12 cellular contexts compared by ENCODE assay signal in the genomic region with DNA sequence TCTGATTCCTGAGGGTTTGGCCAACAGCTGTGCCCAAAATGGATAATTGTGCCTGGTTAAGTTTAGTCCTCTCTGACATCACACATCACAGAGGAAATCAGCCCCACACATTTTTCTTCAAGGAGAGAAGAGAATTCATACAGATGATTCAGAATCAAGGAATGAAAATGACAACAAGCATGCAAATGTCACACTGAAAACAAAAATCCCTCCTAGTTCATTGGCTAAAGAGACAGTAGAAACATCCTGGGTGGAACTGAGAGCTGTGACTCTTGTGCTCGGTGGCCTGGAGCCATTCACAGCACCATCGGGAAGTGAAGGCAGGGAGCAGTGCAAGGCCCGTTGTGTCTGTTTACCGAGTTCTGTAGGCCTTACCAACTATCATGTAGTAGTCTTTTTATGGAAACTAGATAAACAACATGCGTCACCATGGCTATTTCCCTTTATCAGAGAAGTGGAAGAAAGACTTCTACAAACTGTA.
DNase-seq lines count a peak whose midpoint lies in the region; ATAC-seq and TF ChIP-seq lines count a peak whose summit lies in the region.
"Had no signal": no experiment of that assay in that cellular context is flagged by ENCODE, and none has a peak within 500 bp of the region (broad histone marks: within the 10 kb centered on the region; RNA-seq: fewer than 3 reads in every experiment).

No MANE protein-coding gene starts in this region.

- H3K56ac ChIP-seq in IMR-90 (ENCODE audit: extremely low read depth, insufficient read depth, low read length), result no peak overlapping the region
- H3K56ac ChIP-seq in H9 (ENCODE audit: insufficient read length, low read depth, low read length), result no peak overlapping the region

- no peaks in the 10 kb centered on the region for H3K9me1 ChIP-seq in IMR-90 (ENCODE audit: insufficient read depth, low read length)

- H3K36me3 Mint-ChIP-seq in H9 (ENCODE audit: insufficient read depth in 1 of 3, low read depth in 3 of 3), result no peaks in the 10 kb centered on the region

- dilution Hi-C loops in IMR-90 (cut with HindIII; ENCODE audit: low sequenced_read_pairs, unreplicated experiment), result no loop called here

- no peak overlapping the region for H3K4me3 ChIP-seq in IMR-90 (ENCODE audit: insufficient read depth, low read depth, low read length)
- H3K4me3 ChIP-seq: uterus had no signal

- POLR2A ChIA-PET in IMR-90 (lab: Charles Lee; ENCODE audit: unreplicated experiment), result interaction anchor here (0.6 kb wide), 1 partner anchor 33 kb away, joined by 4 read pairs; no protein-coding TSS in a partner anchor

- TF ChIP-seq RAD21 in IMR-90 (IDR thresholded peaks at IDR 0.05; ENCODE audit: low read length), result no peak

- H3K79me2 ChIP-seq in H9 (ENCODE audit: insufficient read depth, low read length), result no peaks in the 10 kb centered on the region

- intact Hi-C loops in IMR-90 (cut with micrococcal nuclease), result no loop called here
- intact Hi-C loops in left colon (cut with DNase I, micrococcal nuclease), result no loop called here

- H4K20me1 ChIP-seq in IMR-90 (ENCODE audit: insufficient read depth, low read length), result no peaks in the 10 kb centered on the region
- H4K20me1 ChIP-seq in H9 (ENCODE audit: control insufficient read depth, insufficient read depth, insufficient read length), result no peaks in the 10 kb centered on the region

- H2AFZ ChIP-seq in IMR-90 (replicated peaks; ENCODE audit: low read length, poor library complexity) (peak overlapping the region; percentile 85), H9 (ENCODE audit: low read length) (no peak overlapping the region)

- H3K79me1 ChIP-seq in IMR-90 (ENCODE audit: low read depth in 1 of 2, low read length in 2 of 2), result no peaks in the 10 kb centered on the region
- no peaks in the 10 kb centered on the region for H3K79me1 ChIP-seq in H9 (ENCODE audit: insufficient read depth, low read depth, low read length, poor library complexity, severe bottlenecking)

- peak overlapping the region; percentile 60 for H2BK120ac ChIP-seq in IMR-90 (ENCODE audit: low read depth, low read length)
- no peak overlapping the region for H2BK120ac ChIP-seq in H9 (ENCODE audit: low read depth, low read length, poor library complexity, severe bottlenecking)

- H3K9me3 ChIP-seq in IMR-90 (ENCODE audit: control insufficient read depth, insufficient read depth, low read length), result no peaks in the 10 kb centered on the region
- no peaks in the 10 kb centered on the region for H3K9me3 ChIP-seq in H9 (ENCODE audit: control insufficient read depth, low read depth, low read length)
- H3K9me3 ChIP-seq: uterus had no signal

- H4K8ac ChIP-seq in IMR-90 (ENCODE audit: low read depth in 2 of 2, low read length in 2 of 2), result peak overlapping the region in 1 of 2 experiments; percentile 37; a peak in 2 of 4 replicates
- no peak overlapping the region for H4K8ac ChIP-seq in H9 (replicated peaks; ENCODE audit: insufficient read length, low read depth, low read length)

- no peak overlapping the region for H3T11ph ChIP-seq in H9 (ENCODE audit: low read length)

- CTCF ChIA-PET in IMR-90 (lab: Yijun Ruan, JAX), result no interaction called here

- H3K27ac Mint-ChIP-seq in H9, result no peak overlapping the region
- H3K27ac Mint-ChIP-seq: B cell had no signal

- H3K23me2 ChIP-seq in H9 (ENCODE audit: insufficient read length, low read depth, low read length, poor library complexity, severe bottlenecking), result no peaks in the 10 kb centered on the region

- no peaks in the 10 kb centered on the region for H3K27me3 Mint-ChIP-seq in H9 (ENCODE audit: low read depth)

- no peak overlapping the region for H3K9ac ChIP-seq in IMR-90 (ENCODE audit: low read depth, low read length)
- H3K9ac ChIP-seq in H9 (ENCODE audit: extremely low read depth, insufficient read length, low read length), result no peak overlapping the region

- in situ Hi-C loops in IMR-90 (cut with MboI; ENCODE audit: low sequenced_read_pairs), result no loop called here

- DNase-seq in A172 (ENCODE audit: low spot score), result peak; percentile 74
- DNase-seq in IMR-90, result peak; percentile 55
- peak; percentile 13 for DNase-seq in brain pericyte (ENCODE audit: low read depth, low spot score)
- DNase-seq in left colon, result peak; percentile 38 to 52
- DNase-seq in activated effector memory CD4-positive, alpha-beta T cell treated with anti-CD3 and anti-CD28 coated beads, Interleukin-2, amount 50 U/mL, for 16 hours, result no peak
- DNase-seq in H9, result no peak
- no peak for DNase-seq in iPS-NIHi7 (ENCODE audit: extremely low spot score)
- no peak for DNase-seq in GM20000 (ENCODE audit: low spot score)
- DNase-seq: activated naive CD4-positive, alpha-beta T cell treated with Interleukin-2 at 50 U/mL for 16 hours; stimulated activated CD4-positive, alpha-beta T cell treated with anti-CD3 and anti-CD28 coated beads, Interleukin-4, amount 100 ng/mL, for 1 hour; uterus had no signal

- TF ChIP-seq CTCF in IMR-90 (conservative IDR thresholded peaks at IDR 0.05; ENCODE audit: low read depth, low read length), result no peak
- TF ChIP-seq CTCF in H9 (conservative IDR thresholded peaks at IDR 0.05), result no peak
- no peak for TF ChIP-seq CTCF in GM20000 (IDR thresholded peaks at IDR 0.05; ENCODE audit: extremely low read depth, missing control alignments)

- no CpG with 5 or more reads among the region's 5 CpGs for WGBS in IMR-90 (ENCODE audit: extremely low coverage in 2 of 2, insufficient read length in 1 of 2), 2 experiments
- WGBS in H9 (ENCODE audit: extremely low coverage, insufficient read length, low lambda C conversion rate), result no CpG with 5 or more reads among the region's 5 CpGs

- H3K27ac ChIP-seq in IMR-90 (ENCODE audit: insufficient read depth, low read length) (peak overlapping the region; percentile 40; the same call in 1 of the 2 replicates), H9 (ENCODE audit: insufficient read length, low read depth, low read length) (no peak overlapping the region)
- H3K27ac ChIP-seq: uterus had no signal

- no peaks in the 10 kb centered on the region; a peak in 1 of 5 replicates for H3K9me3 Mint-ChIP-seq in H9

- H2AK5ac ChIP-seq in IMR-90 (ENCODE audit: low read depth, low read length) (no peak overlapping the region; the same call in 1 of the 2 replicates), H9 (ENCODE audit: insufficient read length, low read length) (no peak overlapping the region)

- H3K4me3 Mint-ChIP-seq in H9, result no peak overlapping the region
- H3K4me3 Mint-ChIP-seq: B cell had no signal

- H2BK20ac ChIP-seq in IMR-90 (ENCODE audit: low read depth, low read length), result peak overlapping the region; percentile 81; the same call in 1 of the 2 replicates
- no peak overlapping the region for H2BK20ac ChIP-seq in H9 (ENCODE audit: low read depth, low read length, poor library complexity, severe bottlenecking)

- BruUV-seq in IMR-90 (replicated peaks; lab: Mats Ljungman, UMichigan), result no TSS peak

- H2BK12ac ChIP-seq in H9 (ENCODE audit: insufficient read length, low read depth, low read length), result no peak overlapping the region

- H2AK9ac ChIP-seq in IMR-90 (replicated peaks; ENCODE audit: low read depth, low read length, poor library complexity), result no peak overlapping the region

- H3K4ac ChIP-seq in IMR-90 (ENCODE audit: low read depth, low read length) (peak overlapping the region; percentile 48), H9 (ENCODE audit: low read depth, low read length) (no peak overlapping the region)

- H4K5ac ChIP-seq in IMR-90 (ENCODE audit: low read depth, low read length) (peak overlapping the region; percentile 1; the same call in 1 of the 2 replicates), H9 (ENCODE audit: insufficient read length, low read depth, low read length) (no peak overlapping the region)

- H3K4me1 Mint-ChIP-seq in H9, result no peaks in the 10 kb centered on the region
- H3K4me1 Mint-ChIP-seq: B cell had no signal

- H3K4me2 ChIP-seq in IMR-90 (ENCODE audit: low read depth, low read length) (no peak overlapping the region), H9 (ENCODE audit: insufficient read depth, insufficient read length, low read length) (no peak overlapping the region)

- H3K4me1 ChIP-seq in IMR-90 (ENCODE audit: control insufficient read depth, insufficient read depth, low read length) (peaks cover 4% of the 10 kb centered on the region; the same call in 1 of the 2 replicates), H9 (ENCODE audit: insufficient read depth, low read length) (no peaks in the 10 kb centered on the region)
- H3K4me1 ChIP-seq: uterus had no signal

- peak overlapping the region; percentile 67 for H2BK5ac ChIP-seq in IMR-90 (ENCODE audit: low read depth, low read length, poor library complexity, severe bottlenecking)
- no peak overlapping the region for H2BK5ac ChIP-seq in H9 (ENCODE audit: insufficient read length, low read length)

- no peaks in the 10 kb centered on the region for H3K36me3 ChIP-seq in IMR-90 (ENCODE audit: control insufficient read depth, insufficient read depth, low read length)
- H3K36me3 ChIP-seq: uterus had no signal

- H2BK15ac ChIP-seq in IMR-90 (ENCODE audit: low read depth, low read length) (peak overlapping the region; percentile 36; the same call in 1 of the 3 replicates), H9 (ENCODE audit: low read depth, low read length) (no peak overlapping the region)

- peak; percentile 87 for ATAC-seq in IMR-90 (ENCODE audit: low read depth)
- peak; percentile 72 for ATAC-seq in left colon

- TF ChIP-seq POLR2A in IMR-90 (IDR thresholded peaks at IDR 0.05; ENCODE audit: low read depth, low read length), result no peak

- H3K18ac ChIP-seq in IMR-90 (ENCODE audit: low read depth, low read length) (peak overlapping the region; percentile 17; the same call in 1 of the 2 replicates), H9 (ENCODE audit: insufficient read length, low read depth, low read length) (no peak overlapping the region)

- H3K14ac ChIP-seq in IMR-90 (replicated peaks; ENCODE audit: low read depth, low read length) (0 out of 2 replicates have a peak overlapping the region, but pooled peaks have one; percentile 47), H9 (ENCODE audit: insufficient read depth, low read length) (no peak overlapping the region)

- peak overlapping the region; percentile 30; the same call in 1 of the 2 replicates for H3K23ac ChIP-seq in IMR-90 (ENCODE audit: low read depth, low read length)
- H3K23ac ChIP-seq in H9 (ENCODE audit: insufficient read length, low read depth, low read length), result no peak overlapping the region

- H3K27me3 ChIP-seq in IMR-90 (ENCODE audit: control insufficient read depth, insufficient read depth, low read length) (no peaks in the 10 kb centered on the region), H9 (ENCODE audit: insufficient read depth, low read length) (no peaks in the 10 kb centered on the region)
- H3K27me3 ChIP-seq: uterus had no signal

- no peak overlapping the region for H4K91ac ChIP-seq in IMR-90 (ENCODE audit: insufficient read depth, low read depth, low read length)
- no peak overlapping the region for H4K91ac ChIP-seq in H9 (ENCODE audit: insufficient read length, low read depth, low read length)

TF ChIP-seq in IMR-90, 13 proteins besides CTCF, POLR2A, EP300 and RAD21:
- TF ChIP-seq RFX5 (IDR thresholded peaks at IDR 0.05; ENCODE audit: low read depth, low read length), result no peak
- TF ChIP-seq FOS (IDR thresholded peaks at IDR 0.05; ENCODE audit: low read depth, low read length), result no peak
- no peak for TF ChIP-seq CHD1 (IDR thresholded peaks at IDR 0.05; ENCODE audit: low read depth, low read length)

Comparison
In these comparisons a context has a peak if more than half of its experiments do, and no peak if none do; other contexts are left out.
1. DNase-seq: peak in A172 (single experiment), IMR-90 (single experiment), brain pericyte (single experiment) and left colon (2 of 2); none in activated effector memory CD4-positive, alpha-beta T cell treated with anti-CD3 and anti-CD28 coated beads, Interleukin-2, amount 50 U/mL, for 16 hours (single experiment), H9 (single experiment), iPS-NIHi7 (single experiment) and GM20000 (single experiment).